ENCODE assay signal across 9 cellular contexts in the genomic region with DNA sequence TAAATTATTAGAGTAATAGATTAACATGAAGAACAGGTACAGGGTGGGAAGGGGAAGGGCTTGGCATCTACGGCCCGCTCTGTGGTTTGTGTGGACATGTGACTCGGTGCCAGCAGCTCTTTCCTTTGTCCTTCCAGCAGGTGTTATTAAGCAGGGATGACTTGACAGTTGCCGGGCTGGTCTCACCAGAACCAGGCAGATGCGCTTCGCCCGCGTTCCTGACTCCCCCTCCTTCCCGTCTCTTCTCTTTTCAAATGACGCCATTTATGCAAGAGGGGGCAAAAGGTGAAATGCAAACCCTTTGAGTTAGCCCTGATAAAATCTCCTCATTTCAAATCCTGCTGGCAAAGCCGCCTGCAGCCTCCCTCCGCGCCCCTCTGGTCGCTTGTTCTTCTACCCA. TPM values are rescaled to one million over a fixed set of nuclear protein-coding genes. Genes with fewer than 3 reads are reported as not detected.
DNase-seq lines count a peak whose midpoint lies in the region; ATAC-seq, FAIRE-seq and TF ChIP-seq lines count a peak whose summit lies in the region.
"Had no signal": no experiment of that assay in that cellular context is flagged by ENCODE, and none has a peak within 500 bp of the region (broad histone marks: within the 10 kb centered on the region; RNA-seq: fewer than 3 reads in every experiment).

No MANE protein-coding gene starts in this region.

- H3K4me3 ChIP-seq in HepG2 (replicated peaks in 1 of 3; ENCODE audit: insufficient read depth in 1 of 3, low read depth in 2 of 3, low read length in 3 of 3) (peak overlapping the region in 1 of 3 experiments; percentile 13; a peak in 1 of 6 replicates), right lobe of liver (no peak overlapping the region), Peyer's patch (peak overlapping the region in 2 of 4 donors; percentile 3 to 6)
- H3K4me3 ChIP-seq: coronary artery had no signal

- FAIRE-seq in HepG2 (lab: Jason Lieb, UNC), result no peak

- H3K36me3 Mint-ChIP-seq in chondrocyte (ENCODE audit: low read depth) (peaks cover 3% of the 10 kb centered on the region), type B pancreatic cell (no peaks in the 10 kb centered on the region)

- no peaks in the 10 kb centered on the region for H4K20me1 ChIP-seq in HepG2 (ENCODE audit: insufficient read depth, low read length)

- ATAC-seq in HepG2, result no peak
- ATAC-seq in right lobe of liver, result no peak
- ATAC-seq in GM21723 (IDR thresholded peaks at IDR 0.05; ENCODE audit: unreplicated experiment), result no peak

- H3K27me3 Mint-ChIP-seq in chondrocyte (ENCODE audit: low read depth) (peaks cover 34% of the 10 kb centered on the region), type B pancreatic cell (no peaks in the 10 kb centered on the region)

- CTCF ChIA-PET in HepG2 (lab: Yijun Ruan, JAX; ENCODE audit: low intra/inter-chr PET ratio, low total read pairs), result no interaction called here

- no TSS peak for BruUV-seq in HepG2 (replicated peaks; lab: Mats Ljungman, UMichigan)

- no peak for TF ChIP-seq POLR2A in HepG2 (IDR thresholded peaks at IDR 0.05; ENCODE audit: insufficient read depth in 1 of 2, low read depth in 2 of 2, low read length in 2 of 2)
- no peak for TF ChIP-seq POLR2A in right lobe of liver (IDR thresholded peaks at IDR 0.05)
- TF ChIP-seq POLR2A in Peyer's patch (IDR thresholded peaks at IDR 0.05), result no peak

- peak overlapping the region; percentile 73; the same call in 1 of the 2 replicates for H3K4me2 ChIP-seq in HepG2 (ENCODE audit: low read depth, low read length)

- no peak for TF ChIP-seq RAD21 in HepG2 (CRISPR knock-in tag; IDR thresholded peaks at IDR 0.05)

- H3K4me1 ChIP-seq in HepG2 (ENCODE audit: insufficient read depth, low read length) (peaks cover 57% of the 10 kb centered on the region), right lobe of liver (no peaks in the 10 kb centered on the region), Peyer's patch (peaks cover 0 to 44% (median 8%) of the 10 kb centered on the region in 4 donors)

- peaks cover 33% of the 10 kb centered on the region for H3K4me1 Mint-ChIP-seq in chondrocyte (ENCODE audit: low read depth)
- H3K4me1 Mint-ChIP-seq in type B pancreatic cell (ENCODE audit: unreplicated experiment), result peaks cover 17% of the 10 kb centered on the region

- H3K9me3 ChIP-seq in HepG2 (ENCODE audit: low read length) (no peaks in the 10 kb centered on the region), right lobe of liver (no peaks in the 10 kb centered on the region), Peyer's patch (no peaks in the 10 kb centered on the region)

- H3K27ac Mint-ChIP-seq in chondrocyte (ENCODE audit: unreplicated experiment) (peak overlapping the region; percentile 36), type B pancreatic cell (no peak overlapping the region)

- no peak overlapping the region for H3K27ac ChIP-seq in HepG2 (ENCODE audit: extremely low read length, insufficient read depth, low read length)
- H3K27ac ChIP-seq in right lobe of liver, result no peak overlapping the region
- peak overlapping the region; percentile 62 to 76 (median 70) for H3K27ac ChIP-seq in Peyer's patch
- H3K27ac ChIP-seq: coronary artery had no signal

- H3K27me3 ChIP-seq in HepG2 (ENCODE audit: control insufficient read depth in 1 of 2, insufficient read depth in 2 of 2, low read length in 2 of 2) (no peaks in the 10 kb centered on the region), right lobe of liver (no peaks in the 10 kb centered on the region), Peyer's patch (no peaks in the 10 kb centered on the region)

- no peak overlapping the region for H2AFZ ChIP-seq in HepG2 (ENCODE audit: low read length)

- intact Hi-C loops in HepG2 (cut with micrococcal nuclease; ENCODE audit: unreplicated experiment) (loop anchor here (2.0 to 5.0 kb wide), 2 partner anchors 25 to 37 kb away; partner anchors contain the start of gene MGAT4A), right lobe of liver (cut with DNase I) (no loop called here)

- H3K36me3 ChIP-seq in HepG2 (replicated peaks in 1 of 2; ENCODE audit: control insufficient read depth in 1 of 2, insufficient read depth in 2 of 2, low read length in 2 of 2), result no peaks in the 10 kb centered on the region
- H3K36me3 ChIP-seq in right lobe of liver, result no peaks in the 10 kb centered on the region
- H3K36me3 ChIP-seq in Peyer's patch, result no peaks in the 10 kb centered on the region

- TF ChIP-seq EP300 in HepG2 (IDR thresholded peaks at IDR 0.05; ENCODE audit: low read depth in 2 of 2, low read length in 2 of 2) (no peak), HepG2 (CRISPR knock-in tag; IDR thresholded peaks at IDR 0.05; ENCODE audit: borderline replicate concordance) (no peak)

- H3K79me2 ChIP-seq in HepG2 (ENCODE audit: insufficient read depth, low read length), result no peaks in the 10 kb centered on the region

- TF ChIP-seq CTCF in HepG2 (CRISPR knock-in tag; IDR thresholded peaks at IDR 0.05) (no peak), right lobe of liver (IDR thresholded peaks at IDR 0.05) (no peak), Peyer's patch (IDR thresholded peaks at IDR 0.05) (no peak), chondrocyte (IDR thresholded peaks at IDR 0.05) (no peak), type B pancreatic cell (conservative IDR thresholded peaks at IDR 0.05) (no peak)

- in situ Hi-C loops in HepG2 (cut with HindIII; ENCODE audit: extremely low pct_ligation_motif_present, low pct_unique_long_range_greater_than_20kb), result loop anchor here (5.0 kb wide), 1 partner anchor 48 kb away; no protein-coding TSS in a partner anchor

- H3K4me3 Mint-ChIP-seq in chondrocyte (ENCODE audit: unreplicated experiment) (no peak overlapping the region), type B pancreatic cell (peak overlapping the region; percentile 62)

- H3K9me3 Mint-ChIP-seq in chondrocyte (ENCODE audit: low read depth) (peaks cover 7% of the 10 kb centered on the region), type B pancreatic cell (no peaks in the 10 kb centered on the region)

- POLR2A ChIA-PET in HepG2 (lab: Yijun Ruan, JAX), result interaction anchor here (0.6 kb wide), 1 partner anchor 793 kb away, joined by 3 read pairs; no protein-coding TSS in a partner anchor

- peak; percentile 40 for DNase-seq in HepG2 (ENCODE audit: low spot score)
- DNase-seq in right lobe of liver, result no peak
- peak in 2 of 3 donors; percentile 32 to 67 for DNase-seq in Peyer's patch
- no peak for DNase-seq in chondrocyte (ENCODE audit: low spot score)
- no peak for DNase-seq in type B pancreatic cell (ENCODE audit: extremely low spot score, unreplicated experiment)
- no peak for DNase-seq in nucleus accumbens (lab: John Stamatoyannopoulos, UW)
- DNase-seq in kidney glomerular epithelial cell (lab: John Stamatoyannopoulos, UW), result no peak

- 82% methylated on average over 14 of the region's 14 CpGs for WGBS in HepG2 (ENCODE audit: low lambda C conversion rate)
- WGBS in right lobe of liver (ENCODE audit: insufficient coverage, low coverage, low lambda C conversion rate, missing lambda C conversion rate), result 77% methylated on average over 10 of the region's 14 CpGs

- H3K9ac ChIP-seq in HepG2 (ENCODE audit: insufficient read depth, low read depth, low read length), result no peak overlapping the region

TF ChIP-seq in HepG2, 621 proteins besides CTCF, POLR2A, EP300 and RAD21 (continues in another document):
- TF ChIP-seq GTF2F1 (IDR thresholded peaks at IDR 0.05; ENCODE audit: low read length) (no peak), ZNF292 (CRISPR knock-in tag; IDR thresholded peaks at IDR 0.05; ENCODE audit: borderline replicate concordance, low read depth) (no peak), ZNF20 (CRISPR knock-in tag; IDR thresholded peaks at IDR 0.05) (no peak), RFX5 (IDR thresholded peaks at IDR 0.05; ENCODE audit: low read depth, low read length) (peak; percentile 80), KDM6A (CRISPR knock-in tag; IDR thresholded peaks at IDR 0.05; ENCODE audit: low read depth) (no peak), CEBPB (IDR thresholded peaks at IDR 0.05; ENCODE audit: borderline replicate concordance, low read depth, low read length) (no peak)

RNA-seq across cellular contexts. Expression of gene MGAT4A, which starts 38.9 kb away (rescaled TPM):
- 90.9 and 97.6 TPM in 2 replicates for total RNA-seq in HepG2 (2016; rRNA removed; fragmentation: Illumina TruSeq; extraction: Trizol)
- total RNA-seq in HepG2 (2016; cell fraction: cytosol; rRNA removed; fragmentation: Illumina TruSeq; extraction: Trizol; ENCODE audit: low read depth), result 50.4 and 51.6 TPM in 2 replicates
- 92.4 and 95.8 TPM in 2 replicates for total RNA-seq in HepG2 (2016; cell fraction: insoluble cytoplasmic fraction; rRNA removed; fragmentation: Illumina TruSeq; extraction: Trizol)
- 77.5 and 91.0 TPM in 2 replicates for total RNA-seq in HepG2 (2016; cell fraction: membrane; rRNA removed; fragmentation: Illumina TruSeq; extraction: Trizol)
- total RNA-seq in HepG2 (2016; cell fraction: nucleus; rRNA removed; fragmentation: Illumina TruSeq; extraction: Trizol), result 116 and 118 TPM in 2 replicates
- 38.4 and 47.2 TPM in 2 replicates for polyA plus RNA-seq in HepG2 (2011; rRNA removed)
- polyA plus RNA-seq in HepG2 (2011; cell fraction: cytosol; rRNA removed), result 18.0 and 30.5 TPM in 2 replicates
- 26.7 and 31.3 TPM in 2 replicates for polyA plus RNA-seq in HepG2 (2011; cell fraction: nucleus; rRNA removed)
- 57.2 and 70.3 TPM in 2 replicates for polyA plus RNA-seq in HepG2 (2012)
- 40.5 and 43.0 TPM in 2 replicates for polyA plus RNA-seq in HepG2 (2016; cell fraction: cytosol; fragmentation: Illumina TruSeq; extraction: Trizol; ENCODE audit: low read depth)
- polyA plus RNA-seq in HepG2 (2016; cell fraction: insoluble cytoplasmic fraction; fragmentation: Illumina TruSeq; extraction: Trizol; ENCODE audit: low read depth), result 43.1 and 44.6 TPM in 2 replicates
- polyA plus RNA-seq in HepG2 (2016; cell fraction: membrane; fragmentation: Illumina TruSeq; extraction: Trizol; ENCODE audit: low read depth), result 40.4 and 43.5 TPM in 2 replicates
- polyA plus RNA-seq in HepG2 (2016; cell fraction: nucleus; fragmentation: Illumina TruSeq; extraction: Trizol; ENCODE audit: insufficient read depth, low read depth), result 58.4 and 61.2 TPM in 2 replicates
- 0.05 and 64.4 TPM in 2 replicates for polyA minus RNA-seq in HepG2 (2011; rRNA and poly(A)+ RNA removed; ENCODE audit: low replicate concordance)
- polyA minus RNA-seq in HepG2 (2011; cell fraction: cytosol; rRNA and poly(A)+ RNA removed), result 52.3 and 65.5 TPM in 2 replicates
- polyA minus RNA-seq in HepG2 (2011; cell fraction: nucleus; rRNA and poly(A)+ RNA removed), result 154 and 209 TPM in 2 replicates
- 10 to 100 TPM in 5 of 6 experiments, 1 to 10 TPM in 1; 7.8 to 16.0 (median 11.7) TPM for total RNA-seq in right lobe of liver
- 100 to 1,000 TPM in 3 of 4 donors, 10 to 100 TPM in 1; 52.8 to 243 (median 175) TPM for total RNA-seq in Peyer's patch
- total RNA-seq in chondrocyte, result 1.7 to 2.2 TPM (median 2.1 TPM) in 3 replicates
- total RNA-seq in type B pancreatic cell (ENCODE audit: low replicate concordance), result 32.5 and 60.0 TPM in 2 replicates

Comparison
In these comparisons a context has a peak if more than half of its experiments do, and no peak if none do; other contexts are left out.
1. DNase-seq: peak in HepG2 (single experiment) and Peyer's patch (2 of 3); none in right lobe of liver (0 of 3), chondrocyte (single experiment), type B pancreatic cell (single experiment), nucleus accumbens (0 of 56) and kidney glomerular epithelial cell (single experiment).
2. H3K27ac ChIP-seq: peak in Peyer's patch (4 of 4); none in HepG2 (single experiment) and right lobe of liver (0 of 3).